ENCODE assay signal across 9 cellular contexts in the genomic region with DNA sequence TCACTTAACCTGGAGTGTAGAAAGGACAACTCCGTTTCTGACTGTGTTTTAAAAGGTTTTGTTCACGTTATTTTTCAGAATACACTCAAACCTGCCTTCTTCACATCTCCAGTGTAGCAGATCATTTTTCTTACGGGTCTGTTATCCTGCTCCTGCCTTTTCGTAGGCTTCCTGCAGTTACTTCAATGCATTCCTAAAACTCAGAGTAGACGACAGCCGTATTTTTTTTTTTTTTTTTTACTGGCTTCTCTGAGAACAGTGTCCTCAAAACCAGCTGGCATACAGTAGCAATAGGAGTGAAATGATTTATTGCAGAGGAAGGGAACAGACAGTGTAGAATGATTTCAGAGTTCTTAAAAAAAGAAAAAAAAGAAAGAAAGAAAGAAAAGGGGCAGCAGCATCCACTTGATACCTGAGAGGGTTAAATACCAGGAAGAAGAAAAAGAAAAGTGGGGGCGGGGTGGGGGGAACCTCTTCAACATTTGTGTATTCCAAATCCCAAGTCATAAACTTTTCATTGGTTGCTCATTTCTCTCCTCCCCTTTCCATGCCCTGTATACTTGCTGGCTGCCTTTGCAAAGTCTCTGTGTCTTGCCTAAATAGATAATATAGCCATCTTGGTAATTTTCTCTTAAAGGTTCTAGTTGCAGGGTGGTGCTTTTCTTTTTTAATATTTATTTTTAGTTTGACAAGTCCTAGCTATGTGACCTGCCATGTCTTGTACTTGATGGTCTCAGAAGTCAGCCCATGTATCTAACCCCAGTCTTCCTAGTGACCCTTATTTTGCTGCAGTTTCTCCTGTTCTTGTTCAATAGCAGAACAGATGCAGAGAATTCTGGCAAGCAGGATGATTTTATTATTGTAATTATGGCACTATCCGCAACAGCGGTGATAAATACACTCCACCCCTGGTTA. TPM values are rescaled to one million over a fixed set of nuclear protein-coding genes. Genes with fewer than 3 reads are reported as not detected.
A peak's percentile ranks its signal among the peaks of the same experiment; 100 is the strongest.
DNase-seq lines count a peak whose midpoint lies in the region; ATAC-seq and TF ChIP-seq lines count a peak whose summit lies in the region.
"Had no signal": no experiment of that assay in that cellular context is flagged by ENCODE, and none has a peak within 500 bp of the region (broad histone marks: within the 10 kb centered on the region; RNA-seq: fewer than 3 reads in every experiment).

No MANE protein-coding gene starts in this region.

- intact Hi-C loops in natural killer cell (cut with micrococcal nuclease), result no loop called here
- intact Hi-C loops in aorta (cut with DNase I), result loop anchor here (5.0 to 10.0 kb wide), 10 partner anchors 114 to 957 kb away; a partner anchor contains a TSS

- peak overlapping the region; percentile 83 for H3K27ac ChIP-seq in caudate nucleus (ENCODE audit: low read depth, low read length)
- H3K27ac ChIP-seq in aorta (ENCODE audit: low read depth in 1 of 2, low read length in 2 of 2), result peak overlapping the region; percentile 92 to 98

- peaks cover 0 to 2% of the 10 kb centered on the region in 2 donors for H3K4me1 ChIP-seq in aorta (ENCODE audit: control insufficient read depth in 1 of 2, insufficient read depth in 2 of 2, low read length in 2 of 2)

- H3K27ac Mint-ChIP-seq in natural killer cell, result no peak overlapping the region
- no peak overlapping the region for H3K27ac Mint-ChIP-seq in natural killer cell treated with Interleukin-12 subunit alpha and Interleukin-12 subunit beta and Interleukin-15 and Interleukin-18, amount 100 ng/mL, for 72 hours

- H3K9me3 ChIP-seq in aorta (ENCODE audit: control insufficient read depth, low read length), result no peaks in the 10 kb centered on the region

- peak overlapping the region; percentile 90 to 92 for H3K4me3 ChIP-seq in aorta (ENCODE audit: low read length in 2 of 2)

- H3K4me3 Mint-ChIP-seq in natural killer cell, result peak overlapping the region; percentile 22
- H3K4me3 Mint-ChIP-seq in natural killer cell treated with Interleukin-12 subunit alpha and Interleukin-12 subunit beta and Interleukin-15 and Interleukin-18, amount 100 ng/mL, for 72 hours, result no peak overlapping the region

- no peak for DNase-seq in natural killer cell
- no peak for DNase-seq in natural killer cell treated with Interleukin-12 subunit alpha and Interleukin-12 subunit beta and Interleukin-15 and Interleukin-18, amount 100 ng/mL, for 72 hours (ENCODE audit: low spot score)
- DNase-seq in caudate nucleus (lab: John Stamatoyannopoulos, UW), result peak in 1 of 61 donors; percentile 25
- peak; percentile 58 for DNase-seq in medulla oblongata (ENCODE audit: extremely low spot score)
- no peak for DNase-seq in aorta
- DNase-seq in HuH-7.5 (ENCODE audit: low spot score), result no peak
- DNase-seq in activated CD4-positive, CD25-positive, alpha-beta regulatory T cell (lab: John Stamatoyannopoulos, UW), result no peak
- DNase-seq: GDM1 had no signal

- 2 to 3% methylated on average over 9 of the region's 9 CpGs for WGBS in aorta, 2 donors

- H3K36me3 Mint-ChIP-seq in natural killer cell, result no peaks in the 10 kb centered on the region
- no peaks in the 10 kb centered on the region for H3K36me3 Mint-ChIP-seq in natural killer cell treated with Interleukin-12 subunit alpha and Interleukin-12 subunit beta and Interleukin-15 and Interleukin-18, amount 100 ng/mL, for 72 hours

- no peaks in the 10 kb centered on the region for H3K36me3 ChIP-seq in aorta (ENCODE audit: control insufficient read depth in 1 of 2, insufficient read depth in 2 of 2, low read length in 1 of 2)

- no peaks in the 10 kb centered on the region for H3K27me3 ChIP-seq in aorta (ENCODE audit: control insufficient read depth in 1 of 2, insufficient read depth in 2 of 2, low read length in 1 of 2)

- TF ChIP-seq CTCF in natural killer cell (IDR thresholded peaks at IDR 0.05), result no peak

- H3K9me3 Mint-ChIP-seq in natural killer cell, result no peaks in the 10 kb centered on the region
- H3K9me3 Mint-ChIP-seq in natural killer cell treated with Interleukin-12 subunit alpha and Interleukin-12 subunit beta and Interleukin-15 and Interleukin-18, amount 100 ng/mL, for 72 hours, result no peaks in the 10 kb centered on the region

- H3K4me1 Mint-ChIP-seq in natural killer cell, result peaks cover 10 to 28% of the 10 kb centered on the region in 2 donors
- H3K4me1 Mint-ChIP-seq in natural killer cell treated with Interleukin-12 subunit alpha and Interleukin-12 subunit beta and Interleukin-15 and Interleukin-18, amount 100 ng/mL, for 72 hours (ENCODE audit: low read depth in 2 of 2), result peaks cover 15 to 25% of the 10 kb centered on the region in 2 donors

- peaks cover 25 to 39% of the 10 kb centered on the region in 2 donors for H3K27me3 Mint-ChIP-seq in natural killer cell (ENCODE audit: low read depth in 2 of 2)
- peaks cover 32 to 47% of the 10 kb centered on the region in 2 donors for H3K27me3 Mint-ChIP-seq in natural killer cell treated with Interleukin-12 subunit alpha and Interleukin-12 subunit beta and Interleukin-15 and Interleukin-18, amount 100 ng/mL, for 72 hours

- ATAC-seq in natural killer cell, result no peak
- ATAC-seq in natural killer cell treated with Interleukin-12 subunit alpha and Interleukin-12 subunit beta and Interleukin-15 and Interleukin-18, amount 100 ng/mL, for 72 hours, result no peak
- ATAC-seq in aorta (ENCODE audit: low FRiP score), result no peak
- no peak for ATAC-seq in GM21515 (IDR thresholded peaks at IDR 0.05; ENCODE audit: unreplicated experiment)

RNA-seq across cellular contexts. Expression of a gene that starts 2.8 kb away (rescaled TPM):
- under 1 TPM in 1 of 3 donors, not detected in 2; 0.07 TPM for total RNA-seq in natural killer cell
- total RNA-seq in natural killer cell treated with Interleukin-12 subunit alpha and Interleukin-12 subunit beta and Interleukin-15 and Interleukin-18, amount 100 ng/mL, for 72 hours, result under 1 TPM in 1 of 2 donors, not detected in 1; 0.11 TPM
- 10 to 100 TPM; 15.5 to 18.0 TPM for total RNA-seq in aorta
- polyA plus RNA-seq in aorta, result 1 to 10 TPM; 2.2 to 2.6 TPM

Comparison
In these comparisons a context has a peak if more than half of its experiments do, and no peak if none do; other contexts are left out.
1. RNA of a gene that starts 2.8 kb away (total RNA-seq): 15.5 to 18.0 TPM in aorta; 0.11 TPM in natural killer cell treated with Interleukin-12 subunit alpha and Interleukin-12 subunit beta and Interleukin-15 and Interleukin-18, amount 100 ng/mL, for 72 hours and 0.07 TPM in natural killer cell; every median in the first group is over 10 times any median in the second.